17 cellular contexts compared by ENCODE assay signal in genomic region chr2:147198651-147199171, GRCh38.
DNase-seq lines count a peak whose midpoint lies in the region; ATAC-seq, FAIRE-seq and TF ChIP-seq lines count a peak whose summit lies in the region.
"Had no signal": no experiment of that assay in that cellular context is flagged by ENCODE, and none has a peak within 500 bp of the region (broad histone marks: within the 10 kb centered on the region; RNA-seq: fewer than 3 reads in every experiment).

No MANE protein-coding gene starts in this region.

- H3K36me3 Mint-ChIP-seq in GM23338 (ENCODE audit: low read depth), result no peaks in the 10 kb centered on the region

- H3K36me3 ChIP-seq in A673 (ENCODE audit: insufficient read depth, low read length, poor library complexity, severe bottlenecking) (no peaks in the 10 kb centered on the region), GM23338 (ENCODE audit: insufficient read depth) (no peaks in the 10 kb centered on the region), small intestine (ENCODE audit: control insufficient read depth in 2 of 2, insufficient read depth in 2 of 2, low read length in 2 of 2) (no peaks in the 10 kb centered on the region)
- H3K36me3 ChIP-seq: ascending aorta, HAP-1, pancreas had no signal

- H4K20me1 ChIP-seq in GM23338 (replicated peaks; ENCODE audit: insufficient read depth), result no peaks in the 10 kb centered on the region

- intact Hi-C loops in A673 (cut with micrococcal nuclease; ENCODE audit: unreplicated experiment), result no loop called here

- 66 to 69% (median 68%) methylated on average over 5 of the region's 5 CpGs for WGBS in small intestine, 3 donors

- FAIRE-seq in small intestine (lab: Jason Lieb, UNC), result no peak
- FAIRE-seq: pancreas had no signal

- H3K27ac Mint-ChIP-seq in GM23338, result peak overlapping the region; percentile 75
- H3K27ac Mint-ChIP-seq: activated T-helper 2 cell treated with anti-CD3 and anti-CD28 coated beads, Interferon-gamma antibody, Interleukin-2, Interleukin-4, amounts not matched to agents 10 μg/mL and 5 μg/mL and 100 μg/mL, durations not matched to agents 14 hours and 24 hours and 36 hours; T-helper 2 cell treated with Interferon-gamma antibody and Interleukin-4, amounts not matched to agents 5 μg/mL and 100 μg/mL, for 36 hours had no signal

- no peaks in the 10 kb centered on the region for H3K9me3 ChIP-seq in A673 (ENCODE audit: low read depth, low read length, poor library complexity, severe bottlenecking)
- no peaks in the 10 kb centered on the region for H3K9me3 ChIP-seq in small intestine (ENCODE audit: control insufficient read depth, low read depth)
- H3K9me3 ChIP-seq: ascending aorta, HAP-1, pancreas, testis had no signal

- no peak overlapping the region for H3K4me3 ChIP-seq in A673 (ENCODE audit: low read depth, low read length, poor library complexity, severe bottlenecking)
- no peak overlapping the region for H3K4me3 ChIP-seq in GM23338
- no peak overlapping the region for H3K4me3 ChIP-seq in small intestine (ENCODE audit: low read depth in 1 of 2, low read length in 2 of 2)
- H3K4me3 ChIP-seq: ascending aorta, HAP-1, pancreas, testis had no signal

- no peaks in the 10 kb centered on the region for H3K9me3 Mint-ChIP-seq in GM23338
- H3K9me3 Mint-ChIP-seq: activated T-helper 2 cell treated with anti-CD3 and anti-CD28 coated beads, Interferon-gamma antibody, Interleukin-2, Interleukin-4, amounts not matched to agents 10 μg/mL and 5 μg/mL and 100 μg/mL, durations not matched to agents 14 hours and 24 hours and 36 hours; T-helper 2 cell treated with Interferon-gamma antibody and Interleukin-4, amounts not matched to agents 5 μg/mL and 100 μg/mL, for 36 hours had no signal

- H3K27me3 Mint-ChIP-seq in GM23338 (ENCODE audit: insufficient read depth, low read depth, poor library complexity), result no peaks in the 10 kb centered on the region

- CTCF ChIA-PET in A673 (lab: Charles Lee), result no interaction called here

- no peaks in the 10 kb centered on the region for H3K9me2 ChIP-seq in GM23338 (ENCODE audit: insufficient read depth)

- H3K27me3 ChIP-seq in A673 (replicated peaks; ENCODE audit: insufficient read depth, low read depth, low read length, poor library complexity) (no peaks in the 10 kb centered on the region), GM23338 (ENCODE audit: insufficient read depth) (no peaks in the 10 kb centered on the region), small intestine (ENCODE audit: control insufficient read depth in 2 of 2, insufficient read depth in 2 of 2, low read length in 2 of 2) (no peaks in the 10 kb centered on the region)
- H3K27me3 ChIP-seq: ascending aorta, pancreas, testis had no signal

- no peak overlapping the region for H3K4me3 Mint-ChIP-seq in GM23338
- H3K4me3 Mint-ChIP-seq: T-helper 2 cell treated with Interferon-gamma antibody and Interleukin-4, amounts not matched to agents 5 μg/mL and 100 μg/mL, for 36 hours had no signal

- H3K4me1 Mint-ChIP-seq in GM23338, result peaks cover 51% of the 10 kb centered on the region

- DNase-seq in A673 (ENCODE audit: low spot score), result peak; percentile 1
- DNase-seq in GM23338 (ENCODE audit: low spot score), result no peak
- DNase-seq in NCI-H69 (lab: John Stamatoyannopoulos, UW), result peak; percentile 90
- DNase-seq in left kidney (ENCODE audit: low read depth, low spot score), result peak; percentile 28
- no peak for DNase-seq in T-helper 1 cell
- DNase-seq in small intestine, result no peak
- DNase-seq: NCI-H510A, pancreas, testis had no signal

- peak overlapping the region; percentile 81; the same call in 1 of the 2 replicates for H2AFZ ChIP-seq in GM23338

- TF ChIP-seq CTCF in A673 (conservative IDR thresholded peaks at IDR 0.05; ENCODE audit: low read depth, low read length) (no peak), GM23338 (conservative IDR thresholded peaks at IDR 0.05; ENCODE audit: low read depth in 2 of 2) (no peak)

- no peaks in the 10 kb centered on the region for H3F3A ChIP-seq in GM23338 (replicated peaks; ENCODE audit: low read depth)

- POLR2A ChIA-PET in A673 (lab: Charles Lee; ENCODE audit: low non-redundant PET), result no interaction called here

- no peak for ATAC-seq in GM23338
- ATAC-seq in GM21423 (IDR thresholded peaks at IDR 0.05; ENCODE audit: unreplicated experiment), result no peak
- no peak for ATAC-seq in GM19455 (IDR thresholded peaks at IDR 0.05; ENCODE audit: unreplicated experiment)
- ATAC-seq: pancreas, Right ventricle myocardium inferior had no signal

- H3K4me1 ChIP-seq in A673 (ENCODE audit: insufficient read depth, low read length, poor library complexity, severe bottlenecking), result no peaks in the 10 kb centered on the region
- peaks cover 40% of the 10 kb centered on the region for H3K4me1 ChIP-seq in GM23338 (ENCODE audit: insufficient read depth)
- peaks cover 0 to 3% of the 10 kb centered on the region in 2 donors for H3K4me1 ChIP-seq in small intestine (ENCODE audit: control insufficient read depth in 2 of 2, insufficient read depth in 1 of 2, low read depth in 1 of 2, low read length in 1 of 2)
- H3K4me1 ChIP-seq: ascending aorta, pancreas, testis had no signal

- H3K27ac ChIP-seq in A673 (ENCODE audit: low read depth, low read length, poor library complexity, severe bottlenecking) (no peak overlapping the region), GM23338 (ENCODE audit: low read depth) (no peak overlapping the region), small intestine (ENCODE audit: low read depth in 1 of 2, low read length in 1 of 2) (no peak overlapping the region)
- H3K27ac ChIP-seq: ascending aorta, HL-60, pancreas, testis had no signal

- no peaks in the 10 kb centered on the region for H3K79me2 ChIP-seq in GM23338 (replicated peaks; ENCODE audit: insufficient read depth)

- H3K4me2 ChIP-seq in GM23338, result peak overlapping the region; percentile 10; the same call in 1 of the 2 replicates

- BruUV-seq in A673 (replicated peaks; lab: Mats Ljungman, UMichigan), result no TSS peak

TF ChIP-seq in GM23338, 12 proteins besides CTCF, POLR2A, EP300 and RAD21 (continues in another document):
- TF ChIP-seq ZNF114 (CRISPR knock-in tag; IDR thresholded peaks at IDR 0.05), result no peak
- TF ChIP-seq EZH2 (IDR thresholded peaks at IDR 0.05; ENCODE audit: low read depth, unreplicated experiment), result no peak
- no peak for TF ChIP-seq EZH2phosphoT487 (IDR thresholded peaks at IDR 0.05; ENCODE audit: unreplicated experiment)
- no peak for TF ChIP-seq CREB1 (CRISPR knock-in tag; IDR thresholded peaks at IDR 0.05; ENCODE audit: low read depth)
- TF ChIP-seq ZNF331 (CRISPR knock-in tag; IDR thresholded peaks at IDR 0.05; ENCODE audit: low read depth), result no peak
- no peak for TF ChIP-seq JUNB (IDR thresholded peaks at IDR 0.05; ENCODE audit: unreplicated experiment)
- TF ChIP-seq REST (IDR thresholded peaks at IDR 0.05; ENCODE audit: unreplicated experiment), result no peak

Comparison
In these comparisons a context has a peak if more than half of its experiments do, and no peak if none do; other contexts are left out.
1. DNase-seq: peak in A673 (single experiment), NCI-H69 (single experiment) and left kidney (single experiment); none in GM23338 (single experiment), T-helper 1 cell (0 of 5) and small intestine (single experiment).